In genomic region chr2:21683838-21684237, GRCh38 we compare ENCODE assay signal across 8 cellular contexts.
"Had no signal": no experiment of that assay in that cellular context is flagged by ENCODE, and none has a peak within 500 bp of the region (broad histone marks: within the 10 kb centered on the region; RNA-seq: fewer than 3 reads in every experiment).

No MANE protein-coding gene starts in this region.

- ATAC-seq: GM12878 had no signal

- H3K4me3 ChIP-seq: GM12878 had no signal

- DNase-seq: GDM1, GF-D8 had no signal

- FAIRE-seq: G401.6, GM12878, GM12891, GM12892, GM18507, GM19239 had no signal
